In the genomic region with DNA sequence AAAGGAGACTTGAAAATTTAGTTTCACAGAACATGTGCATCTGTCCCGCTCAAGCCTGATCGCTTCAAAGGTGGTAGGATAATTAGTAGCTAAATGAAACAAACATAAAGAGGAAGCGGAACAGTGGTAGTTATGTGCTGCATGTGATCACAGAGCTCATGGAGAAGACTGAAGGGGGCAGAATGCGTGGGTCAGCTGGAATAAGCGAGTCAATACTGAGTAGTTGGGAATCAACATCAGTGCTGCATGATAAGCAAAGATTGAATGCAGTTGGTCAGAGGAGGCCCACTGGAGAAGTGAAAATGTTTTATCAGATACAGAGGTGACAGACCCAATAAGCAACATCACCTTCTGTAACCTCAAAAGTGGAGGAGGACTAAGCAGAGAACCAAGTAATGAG, we compare ENCODE assay signal across 22 cellular contexts.
"Had no signal": no experiment of that assay in that cellular context is flagged by ENCODE, and none has a peak within 500 bp of the region (broad histone marks: within the 10 kb centered on the region; RNA-seq: fewer than 3 reads in every experiment).

No MANE protein-coding gene starts in this region.

- H3K4me1 ChIP-seq: adrenal gland had no signal

- H3K4me2 ChIP-seq: KMS-11, PC-9 had no signal

- H3K36me3 ChIP-seq: adrenal gland had no signal

- H3K27ac ChIP-seq: adrenal gland, KMS-11, PC-9, VCaP had no signal

- H3K4me3 ChIP-seq: adrenal gland, PC-9 had no signal

- DNase-seq: activated CD4-positive, alpha-beta memory T cell treated with anti-CD3 and anti-CD28 coated beads, Interleukin-2, amount 10 ng/mL, durations not matched to agents 7 days and 5 days; activated CD4-positive, alpha-beta T cell treated with anti-CD3 and anti-CD28 coated beads, Interleukin-2, amount 10 ng/mL, durations not matched to agents 7 days and 5 days; activated CD4-positive, CD25-positive, alpha-beta regulatory T cell; activated CD8-positive, alpha-beta memory T cell treated with anti-CD3 and anti-CD28 coated beads, Interleukin-2, amount 50 U/mL, for 48 hours; activated naive CD4-positive, alpha-beta T cell treated with anti-CD3 and anti-CD28 coated beads, Interleukin-2, amount 50 U/mL, for 16 hours; activated naive CD8-positive, alpha-beta T cell treated with anti-CD3 and anti-CD28 coated beads, Interleukin-2, amount 10 ng/mL, durations not matched to agents 7 days and 5 days; activated T-cell treated with anti-CD3 and anti-CD28 coated beads, Interleukin-2, amount 50 U/mL, for 1 hour; adrenal gland; anterior cingulate cortex; cerebellar nuclear complex; NCI-H1092; NCI-H1417; NCI-H2107; NCI-H2171 treated with DMSO at 0.1 percent for 48 hours; NCI-H226; NCI-H510A; NCI-H526 treated with DMSO at 0.1 percent for 48 hours; NK-92 treated with Interleukin-12 subunit alpha and Interleukin-12 subunit beta, amount 100 ng/mL, for 24 hours; PC-9; SHP77 treated with DMSO at 0.1 percent for 48 hours had no signal

- H3K9ac ChIP-seq: KMS-11 had no signal

- H3K27me3 ChIP-seq: adrenal gland had no signal
